12 cellular contexts compared by ENCODE assay signal in the genomic region with DNA sequence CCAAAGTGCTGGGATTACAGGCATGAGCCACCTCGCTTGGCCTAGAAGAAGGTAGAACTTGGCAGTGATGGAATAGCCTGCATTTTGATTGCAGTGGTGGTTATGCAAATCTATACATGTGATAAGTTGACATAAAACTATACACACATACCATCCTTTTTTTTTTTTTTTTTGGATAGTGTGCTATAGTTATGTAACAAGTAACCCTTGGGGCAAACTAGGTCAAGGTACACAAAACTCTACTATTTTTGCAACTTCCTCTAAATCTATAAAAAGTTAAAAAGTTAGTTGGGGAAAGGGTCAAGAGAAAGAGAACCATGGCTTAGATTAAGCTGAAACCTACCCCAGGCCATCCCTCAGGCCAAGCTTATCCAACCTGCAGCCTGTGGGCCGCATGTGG. TPM values are rescaled to one million over a fixed set of nuclear protein-coding genes. Genes with fewer than 3 reads are reported as not detected.
DNase-seq lines count a peak whose midpoint lies in the region; ATAC-seq, FAIRE-seq and TF ChIP-seq lines count a peak whose summit lies in the region.
"Had no signal": no experiment of that assay in that cellular context is flagged by ENCODE, and none has a peak within 500 bp of the region (broad histone marks: within the 10 kb centered on the region; RNA-seq: fewer than 3 reads in every experiment).

No MANE protein-coding gene starts in this region.

- peaks cover 78% of the 10 kb centered on the region for H3K4me1 Mint-ChIP-seq in stimulated activated naive CD8-positive, alpha-beta T cell treated with anti-CD3 and anti-CD28 coated beads, Interleukin-15, Interleukin-2, amounts not matched to agents 100 ng/mL and 50 ng/mL, for 24 hours (ENCODE audit: low read depth)
- H3K4me1 Mint-ChIP-seq in dendritic cell treated with granulocyte-macrophage colony-stimulating factor and Interleukin-4, amounts not matched to agents 40 ng/mL and 50 ng/mL, for 4 days (ENCODE audit: low read depth) = peaks cover 82% of the 10 kb centered on the region

- H3K9me3 Mint-ChIP-seq in stimulated activated naive CD8-positive, alpha-beta T cell treated with anti-CD3 and anti-CD28 coated beads, Interleukin-15, Interleukin-2, amounts not matched to agents 100 ng/mL and 50 ng/mL, for 24 hours = no peaks in the 10 kb centered on the region
- no peaks in the 10 kb centered on the region for H3K9me3 Mint-ChIP-seq in dendritic cell treated with granulocyte-macrophage colony-stimulating factor and Interleukin-4, amounts not matched to agents 40 ng/mL and 50 ng/mL, for 4 days

- ATAC-seq in stimulated activated naive CD8-positive, alpha-beta T cell treated with anti-CD3 and anti-CD28 coated beads, Interleukin-15, Interleukin-2, amounts not matched to agents 100 U/mL and 50 U/mL, for 24 hours = no peak

- no peaks in the 10 kb centered on the region for H3K36me3 ChIP-seq in thyroid gland

- H3K27ac ChIP-seq in thyroid gland = no peak overlapping the region
- H3K27ac ChIP-seq: C4-2B had no signal

- intact Hi-C loops in dendritic cell treated with granulocyte-macrophage colony-stimulating factor and Interleukin-4, amounts not matched to agents 40 ng/mL and 50 ng/mL, for 4 days (cut with micrococcal nuclease) = no loop called here
- intact Hi-C loops in thyroid gland (cut with DNase I) = no loop called here

- TF ChIP-seq POLR2A in NB4 (IDR thresholded peaks at IDR 0.05; ENCODE audit: extremely low read depth, insufficient read length) = no peak
- TF ChIP-seq POLR2A in thyroid gland (IDR thresholded peaks at IDR 0.05) = no peak
- no peak for TF ChIP-seq POLR2A in H54 (IDR thresholded peaks at IDR 0.05; ENCODE audit: low read depth, low read length)

- DNase-seq in stimulated activated naive CD8-positive, alpha-beta T cell treated with anti-CD3 and anti-CD28 coated beads, Interleukin-15, Interleukin-2, amounts not matched to agents 100 U/mL and 50 U/mL, for 24 hours = no peak
- DNase-seq in NB4 (ENCODE audit: low read depth) = peak; percentile 42
- DNase-seq in thyroid gland = no peak
- DNase-seq in COR-L47 (lab: John Stamatoyannopoulos, UW) = no peak
- no peak for DNase-seq in H54 (ENCODE audit: insufficient read length, low spot score)
- no peak for DNase-seq in SW 1271 (lab: John Stamatoyannopoulos, UW)
- DNase-seq: glutamatergic neuron, NCI-H2107, SHP77 treated with DMSO at 0.1 percent for 48 hours had no signal

- 91 to 95% methylated on average over 2 of the region's 2 CpGs for WGBS in thyroid gland, 2 donors

- H3K4me3 ChIP-seq in NB4 (ENCODE audit: low read depth, low read length) (no peak overlapping the region), thyroid gland (replicated peaks in 1 of 3) (no peak overlapping the region)

- peaks cover 78% of the 10 kb centered on the region for H3K36me3 Mint-ChIP-seq in stimulated activated naive CD8-positive, alpha-beta T cell treated with anti-CD3 and anti-CD28 coated beads, Interleukin-15, Interleukin-2, amounts not matched to agents 100 ng/mL and 50 ng/mL, for 24 hours (ENCODE audit: low read depth)
- H3K36me3 Mint-ChIP-seq in dendritic cell treated with granulocyte-macrophage colony-stimulating factor and Interleukin-4, amounts not matched to agents 40 ng/mL and 50 ng/mL, for 4 days (ENCODE audit: low read depth) = peaks cover 79% of the 10 kb centered on the region

- H3K27ac Mint-ChIP-seq in stimulated activated naive CD8-positive, alpha-beta T cell treated with anti-CD3 and anti-CD28 coated beads, Interleukin-15, Interleukin-2, amounts not matched to agents 100 ng/mL and 50 ng/mL, for 24 hours = peak overlapping the region; percentile 95
- peak overlapping the region; percentile 96 for H3K27ac Mint-ChIP-seq in dendritic cell treated with granulocyte-macrophage colony-stimulating factor and Interleukin-4, amounts not matched to agents 40 ng/mL and 50 ng/mL, for 4 days

- no peaks in the 10 kb centered on the region for H3K27me3 Mint-ChIP-seq in stimulated activated naive CD8-positive, alpha-beta T cell treated with anti-CD3 and anti-CD28 coated beads, Interleukin-15, Interleukin-2, amounts not matched to agents 100 ng/mL and 50 ng/mL, for 24 hours
- H3K27me3 Mint-ChIP-seq in dendritic cell treated with granulocyte-macrophage colony-stimulating factor and Interleukin-4, amounts not matched to agents 40 ng/mL and 50 ng/mL, for 4 days = no peaks in the 10 kb centered on the region

- no peaks in the 10 kb centered on the region for H3K4me1 ChIP-seq in thyroid gland

- TF ChIP-seq CTCF in NB4 (IDR thresholded peaks at IDR 0.05; ENCODE audit: low read depth, low read length) (no peak), thyroid gland (IDR thresholded peaks at IDR 0.05) (no peak)

- FAIRE-seq in H54 (lab: Jason Lieb, UNC) = no peak

- H3K27me3 ChIP-seq in thyroid gland = no peaks in the 10 kb centered on the region

- no peaks in the 10 kb centered on the region for H3K9me3 ChIP-seq in thyroid gland

- no peak overlapping the region for H3K4me3 Mint-ChIP-seq in stimulated activated naive CD8-positive, alpha-beta T cell treated with anti-CD3 and anti-CD28 coated beads, Interleukin-15, Interleukin-2, amounts not matched to agents 100 ng/mL and 50 ng/mL, for 24 hours
- no peak overlapping the region for H3K4me3 Mint-ChIP-seq in dendritic cell treated with granulocyte-macrophage colony-stimulating factor and Interleukin-4, amounts not matched to agents 40 ng/mL and 50 ng/mL, for 4 days

RNA-seq across cellular contexts. Expression of gene TRIM14, which starts 11.1 kb away (rescaled TPM):
- total RNA-seq in thyroid gland = 1 to 10 TPM; 3.9 to 8.1 (median 5.2) TPM

RNA-seq across cellular contexts. Expression of gene NANS, which starts 51.4 kb away (rescaled TPM):
- total RNA-seq in thyroid gland = 10 to 100 TPM; 28.5 to 68.8 (median 53.6) TPM
